In genomic region chr11:64642418-64642735, GRCh38 we compare ENCODE assay signal across 20 cellular contexts. TPM values are rescaled to one million over a fixed set of nuclear protein-coding genes. Genes with fewer than 3 reads are reported as not detected.
A peak's percentile ranks its signal among the peaks of the same experiment; 100 is the strongest.
DNase-seq lines count a peak whose midpoint lies in the region; ATAC-seq and TF ChIP-seq lines count a peak whose summit lies in the region.
"Had no signal": no experiment of that assay in that cellular context is flagged by ENCODE, and none has a peak within 500 bp of the region (broad histone marks: within the 10 kb centered on the region; RNA-seq: fewer than 3 reads in every experiment).

No MANE protein-coding gene starts in this region.

- H3K27me3 ChIP-seq in breast epithelium (peaks cover 0 to 62% of the 10 kb centered on the region in 2 donors), mammary epithelial cell (ENCODE audit: insufficient read depth, low read length) (peaks cover 37% of the 10 kb centered on the region), muscle layer of colon (ENCODE audit: control insufficient read depth in 1 of 2, insufficient read depth in 2 of 2, low read length in 2 of 2) (peaks cover 0 to 6% of the 10 kb centered on the region in 2 donors), osteoblast (ENCODE audit: insufficient read depth, low read length) (peaks cover 31% of the 10 kb centered on the region)

- BruUV-seq in mammary epithelial cell (replicated peaks; lab: Mats Ljungman, UMichigan) = no TSS peak

- ATAC-seq in HG02798 (IDR thresholded peaks at IDR 0.05; ENCODE audit: poor library complexity, unreplicated experiment) (no peak), HG03045 (IDR thresholded peaks at IDR 0.05; ENCODE audit: unreplicated experiment) (no peak)
- ATAC-seq: gastroesophageal sphincter had no signal

- intact Hi-C loops in breast epithelium (cut with DNase I; ENCODE audit: low total_unique reads) (no loop called here), mammary epithelial cell (cut with micrococcal nuclease) (no loop called here)

- H3K27ac ChIP-seq in breast epithelium (peak overlapping the region in 1 of 2 donors; percentile 30), mammary epithelial cell (ENCODE audit: insufficient read depth, low read depth, low read length) (no peak overlapping the region), caudate nucleus (ENCODE audit: low read depth, low read length) (peak overlapping the region; percentile 3), muscle layer of colon (ENCODE audit: low read depth, low read length) (peak overlapping the region; percentile 52), urinary bladder (ENCODE audit: low read depth) (no peak overlapping the region), osteoblast (ENCODE audit: low read depth, low read length) (no peak overlapping the region)
- H3K27ac ChIP-seq: colonic mucosa, epithelial cell of prostate, PC-9, thoracic aorta had no signal

- H3K9ac ChIP-seq in mammary epithelial cell (ENCODE audit: insufficient read depth, low read length) (no peak overlapping the region), muscle layer of colon (ENCODE audit: low read length) (no peak overlapping the region)

- H3K9me3 ChIP-seq in breast epithelium (no peaks in the 10 kb centered on the region), mammary epithelial cell (replicated peaks; ENCODE audit: insufficient read depth, low read length) (no peaks in the 10 kb centered on the region), muscle layer of colon (ENCODE audit: low read length) (no peaks in the 10 kb centered on the region), osteoblast (ENCODE audit: low read depth, low read length) (no peaks in the 10 kb centered on the region)
- H3K9me3 ChIP-seq: colonic mucosa, gastroesophageal sphincter, thoracic aorta had no signal

- H3K4me1 ChIP-seq in breast epithelium (no peaks in the 10 kb centered on the region), mammary epithelial cell (ENCODE audit: insufficient read depth, low read length) (no peaks in the 10 kb centered on the region), muscle layer of colon (ENCODE audit: insufficient read depth, low read length) (peaks cover 39% of the 10 kb centered on the region), urinary bladder (ENCODE audit: insufficient read depth) (no peaks in the 10 kb centered on the region), osteoblast (ENCODE audit: insufficient read depth, low read length) (no peaks in the 10 kb centered on the region)

- CTCF ChIA-PET in mammary epithelial cell (lab: Charles Lee; ENCODE audit: low non-redundant PET) = no interaction called here

- TF ChIP-seq POLR2A in breast epithelium (IDR thresholded peaks at IDR 0.05) = no peak

- in situ Hi-C loops in mammary epithelial cell (cut with MboI; ENCODE audit: low sequenced_read_pairs in 2 of 2) = no loop called here

- no CpG with 5 or more reads among the region's 30 CpGs for WGBS in mammary epithelial cell (ENCODE audit: low coverage, missing lambda C conversion rate)
- 4% methylated on average over 30 of the region's 30 CpGs for WGBS in urinary bladder

- dilution Hi-C loops in mammary epithelial cell (cut with HindIII; ENCODE audit: low sequenced_read_pairs) = loop anchor here (25.0 kb wide), 1 partner anchor 180 kb away; no protein-coding TSS in a partner anchor

- H3K79me2 ChIP-seq in mammary epithelial cell (ENCODE audit: insufficient read depth, low read length) = no peaks in the 10 kb centered on the region
- no peaks in the 10 kb centered on the region for H3K79me2 ChIP-seq in osteoblast (ENCODE audit: insufficient read depth, low read length)

- H4K20me1 ChIP-seq in mammary epithelial cell (ENCODE audit: insufficient read depth, low read length) (no peaks in the 10 kb centered on the region), osteoblast (ENCODE audit: insufficient read depth, low read length) (peaks cover 77% of the 10 kb centered on the region)

- no peaks in the 10 kb centered on the region for H3K36me3 ChIP-seq in breast epithelium
- no peaks in the 10 kb centered on the region for H3K36me3 ChIP-seq in mammary epithelial cell (ENCODE audit: insufficient read depth, low read length)
- no peaks in the 10 kb centered on the region for H3K36me3 ChIP-seq in muscle layer of colon (ENCODE audit: insufficient read depth, low read length)
- no peaks in the 10 kb centered on the region for H3K36me3 ChIP-seq in urinary bladder (ENCODE audit: insufficient read depth)
- H3K36me3 ChIP-seq in osteoblast (ENCODE audit: insufficient read depth, low read length) = peaks cover 11% of the 10 kb centered on the region
- H3K36me3 ChIP-seq: colonic mucosa, gastroesophageal sphincter, thoracic aorta had no signal

- DNase-seq in breast epithelium (ENCODE audit: low spot score in 2 of 2) (no peak), mammary epithelial cell (no peak), caudate nucleus (lab: John Stamatoyannopoulos, UW) (no peak), osteoblast (ENCODE audit: insufficient read length, low spot score, missing footprints) (no peak)
- DNase-seq: ACHN, colonic mucosa, kidney, NCI-H1694, PC-9 had no signal

- H3K4me3 ChIP-seq in breast epithelium = peak overlapping the region in 2 of 3 donors; percentile 54 to 68
- H3K4me3 ChIP-seq in mammary epithelial cell (replicated peaks in 1 of 3; ENCODE audit: insufficient read depth in 1 of 3, low read depth in 2 of 3, low read length in 3 of 3) = no peak overlapping the region
- H3K4me3 ChIP-seq in muscle layer of colon (ENCODE audit: low read depth in 1 of 2, low read length in 2 of 2) = peak overlapping the region; percentile 51 to 77
- peak overlapping the region; percentile 40 for H3K4me3 ChIP-seq in urinary bladder (ENCODE audit: low read depth, low read length)
- no peak overlapping the region for H3K4me3 ChIP-seq in osteoblast (ENCODE audit: insufficient read depth, low read length)
- H3K4me3 ChIP-seq: colonic mucosa, PC-9 had no signal

- no peak overlapping the region for H3K4me2 ChIP-seq in mammary epithelial cell (ENCODE audit: insufficient read depth, low read depth, low read length)
- H3K4me2 ChIP-seq in osteoblast (ENCODE audit: insufficient read depth, low read length) = no peak overlapping the region
- H3K4me2 ChIP-seq: PC-9 had no signal

- H2AFZ ChIP-seq in mammary epithelial cell (ENCODE audit: low read depth, low read length) = no peak overlapping the region
- no peak overlapping the region for H2AFZ ChIP-seq in osteoblast (ENCODE audit: low read length)
- H2AFZ ChIP-seq: PC-9 had no signal

- TF ChIP-seq CTCF in breast epithelium (IDR thresholded peaks at IDR 0.05) (no peak), mammary epithelial cell (conservative IDR thresholded peaks at IDR 0.05 in 1 of 2, IDR thresholded peaks at IDR 0.05 in 1 of 2; ENCODE audit: extremely low read depth in 1 of 2, insufficient read depth in 1 of 2, low read depth in 1 of 2, low read length in 2 of 2) (no peak), osteoblast (IDR thresholded peaks at IDR 0.05; ENCODE audit: extremely low read depth, low read depth, low read length) (no peak)

RNA-seq across cellular contexts. Expression of gene SLC22A12, which starts 51.4 kb away (rescaled TPM):
- not detected for total RNA-seq in breast epithelium
- not detected for total RNA-seq in mammary epithelial cell
- polyA plus RNA-seq in mammary epithelial cell = not detected
- polyA minus RNA-seq in mammary epithelial cell = not detected
- total RNA-seq in urinary bladder = not detected
- not detected for polyA plus RNA-seq in urinary bladder
- total RNA-seq in osteoblast = not detected in 2 replicates
- total RNA-seq: colonic mucosa, gastroesophageal sphincter, LHCN-M2, myocyte, NCI-H460, PC-9, thoracic aorta, WTC11 had no signal

Comparison
In these comparisons a context has a peak if more than half of its experiments do, and no peak if none do; other contexts are left out.
1. H3K4me3 ChIP-seq: peak in breast epithelium (2 of 3), muscle layer of colon (2 of 2) and urinary bladder (single experiment); none in mammary epithelial cell (0 of 3) and osteoblast (single experiment).
2. H3K27ac ChIP-seq: peak in caudate nucleus (single experiment) and muscle layer of colon (single experiment); none in mammary epithelial cell (single experiment), urinary bladder (single experiment) and osteoblast (single experiment).